In genomic region chr22:30305906-30306628, GRCh38 we compare ENCODE assay signal across 1 cellular context.
TF ChIP-seq lines count a peak whose summit lies in the region.

No MANE protein-coding gene starts in this region.

TF ChIP-seq in K562, 482 proteins besides CTCF, POLR2A, EP300 and RAD21 (continued from another document and continues in another):
- TF ChIP-seq ZFPM2 (CRISPR knock-in tag; IDR thresholded peaks at IDR 0.05) (no peak), ZBTB33 (CRISPR knock-in tag; IDR thresholded peaks at IDR 0.05) (no peak), RBM25 (IDR thresholded peaks at IDR 0.05; ENCODE audit: low read depth, low read length, severe bottlenecking) (peak; percentile 98), TBP (optimal IDR thresholded peaks at IDR 0.05; ENCODE audit: low read depth, low read length) (no peak), ZBTB1 (CRISPR knock-in tag; IDR thresholded peaks at IDR 0.05; ENCODE audit: borderline replicate concordance, low read depth) (no peak), POLR3A (IDR thresholded peaks at IDR 0.05; ENCODE audit: borderline replicate concordance, extremely low read depth, insufficient read depth, insufficient read length) (no peak), CBX2 (IDR thresholded peaks at IDR 0.05; ENCODE audit: insufficient read depth, low read length, poor library complexity, severe bottlenecking) (no peak), PURB (CRISPR knock-in tag; IDR thresholded peaks at IDR 0.05; ENCODE audit: low read depth) (no peak), ZNF707 (CRISPR knock-in tag; conservative IDR thresholded peaks at IDR 0.05) (no peak), BRD4 (IDR thresholded peaks at IDR 0.05) (no peak), TAF15 (IDR thresholded peaks at IDR 0.05; ENCODE audit: low read depth, low read length) (no peak), ILK (tag; IDR thresholded peaks at IDR 0.05; ENCODE audit: borderline replicate concordance, low read depth) (no peak), HMGN3 (IDR thresholded peaks at IDR 0.05; ENCODE audit: borderline replicate concordance, extremely low read depth, insufficient read length, low read depth, low read length) (no peak), BDP1 (IDR thresholded peaks at IDR 0.05; ENCODE audit: insufficient read depth, insufficient read length) (no peak), MYBL2 (IDR thresholded peaks at IDR 0.05; ENCODE audit: low read depth) (no peak; the same call in 1 of the 2 replicates), MYBL2 (CRISPR knock-in tag; IDR thresholded peaks at IDR 0.05; ENCODE audit: borderline replicate concordance) (no peak), PCBP1 (IDR thresholded peaks at IDR 0.05; ENCODE audit: low read depth, low read length, poor library complexity, severe bottlenecking) (no peak), FOSL1 (tag; conservative IDR thresholded peaks at IDR 0.05) (peak; percentile 32; the same call in 1 of the 2 replicates), ZC3H8 (IDR thresholded peaks at IDR 0.05) (no peak), ZNF75A (CRISPR knock-in tag; IDR thresholded peaks at IDR 0.05) (no peak), SMC3 (conservative IDR thresholded peaks at IDR 0.05; ENCODE audit: insufficient read depth, low read depth, low read length) (no peak), MXD1 (CRISPR knock-in tag; IDR thresholded peaks at IDR 0.05; ENCODE audit: borderline replicate concordance, poor library complexity, severe bottlenecking) (no peak), KLF10 (CRISPR knock-in tag; IDR thresholded peaks at IDR 0.05) (no peak), PTRF (tag; IDR thresholded peaks at IDR 0.05) (no peak), FOS (IDR thresholded peaks at IDR 0.05; ENCODE audit: extremely low read depth, insufficient read length) (no peak), BMI1 (IDR thresholded peaks at IDR 0.05; ENCODE audit: low read length) (no peak), TRIM28 (IDR thresholded peaks at IDR 0.05) (no peak), POLR3G (IDR thresholded peaks at IDR 0.05; ENCODE audit: extremely low read depth, insufficient read length, insufficient replicate concordance) (no peak), ZBTB9 (CRISPR knock-in tag; IDR thresholded peaks at IDR 0.05) (no peak), PHF21A (IDR thresholded peaks at IDR 0.05; ENCODE audit: borderline replicate concordance, low read depth) (no peak), ETS2 (tag; IDR thresholded peaks at IDR 0.05; ENCODE audit: borderline replicate concordance, poor library complexity, severe bottlenecking) (no peak), NR2C2 (CRISPR knock-in tag; IDR thresholded peaks at IDR 0.05) (no peak), NR2C2 (tag; IDR thresholded peaks at IDR 0.05) (no peak), HOXB6 (CRISPR knock-in tag; IDR thresholded peaks at IDR 0.05; ENCODE audit: borderline replicate concordance) (no peak), GATAD2B (IDR thresholded peaks at IDR 0.05; ENCODE audit: borderline replicate concordance) (no peak), NCOA1 (IDR thresholded peaks at IDR 0.05; ENCODE audit: low read depth) (no peak), SMARCA5 (IDR thresholded peaks at IDR 0.05) (peak; percentile 94), SMAD2 (IDR thresholded peaks at IDR 0.05; ENCODE audit: low read depth, low read length) (no peak), STAG1 (CRISPR knock-in tag; IDR thresholded peaks at IDR 0.05; ENCODE audit: borderline replicate concordance) (no peak), ZNF584 (CRISPR knock-in tag; IDR thresholded peaks at IDR 0.05; ENCODE audit: low read depth) (no peak), RNF219 (CRISPR knock-in tag; IDR thresholded peaks at IDR 0.05) (no peak), DDX20 (tag; IDR thresholded peaks at IDR 0.05; ENCODE audit: low read depth) (no peak), TBL1XR1 (IDR thresholded peaks at IDR 0.05; ENCODE audit: low read length in 2 of 2) (no peak), NCOA4 (IDR thresholded peaks at IDR 0.05; ENCODE audit: partially characterized antibody) (peak; percentile 28), ZNF24 (IDR thresholded peaks at IDR 0.05) (no peak), THAP7 (CRISPR knock-in tag; IDR thresholded peaks at IDR 0.05) (no peak), CBX1 (IDR thresholded peaks at IDR 0.05; ENCODE audit: low read depth) (no peak; the same call in 1 of the 2 replicates), ZNF512 (tag; IDR thresholded peaks at IDR 0.05) (no peak), ESRRA (IDR thresholded peaks at IDR 0.05; ENCODE audit: borderline replicate concordance, low read depth) (peak; percentile 92), TSC22D4 (tag; IDR thresholded peaks at IDR 0.05) (no peak), PATZ1 (CRISPR knock-in tag; IDR thresholded peaks at IDR 0.05; ENCODE audit: borderline replicate concordance) (no peak), HIVEP1 (CRISPR knock-in tag; IDR thresholded peaks at IDR 0.05) (no peak), MXI1 (IDR thresholded peaks at IDR 0.05; ENCODE audit: low read depth, low read length) (no peak), ETV5 (CRISPR knock-in tag; IDR thresholded peaks at IDR 0.05; ENCODE audit: low read depth) (no peak), CSDE1 (IDR thresholded peaks at IDR 0.05) (no peak), ERF (CRISPR knock-in tag; IDR thresholded peaks at IDR 0.05) (no peak), HES1 (IDR thresholded peaks at IDR 0.05; ENCODE audit: low read depth) (no peak), ZNF174 (CRISPR knock-in tag; IDR thresholded peaks at IDR 0.05) (no peak), NR2C1 (IDR thresholded peaks at IDR 0.05) (no peak), NR2C1 (tag; IDR thresholded peaks at IDR 0.05) (no peak), ZNF239 (CRISPR knock-in tag; IDR thresholded peaks at IDR 0.05) (no peak), IFI16 (CRISPR knock-in tag; IDR thresholded peaks at IDR 0.05) (no peak), CEBPG (CRISPR knock-in tag; IDR thresholded peaks at IDR 0.05) (no peak), CEBPG (tag; conservative IDR thresholded peaks at IDR 0.05 in 1 of 2, IDR thresholded peaks at IDR 0.05 in 1 of 2) (no peak), CAMTA2 (CRISPR knock-in tag; conservative IDR thresholded peaks at IDR 0.05) (no peak), POLR2B (IDR thresholded peaks at IDR 0.05; ENCODE audit: low read depth, partially characterized antibody) (no peak), ZNF639 (CRISPR knock-in tag; conservative IDR thresholded peaks at IDR 0.05 in 1 of 2, IDR thresholded peaks at IDR 0.05 in 1 of 2) (no peak), HMG20A (CRISPR knock-in tag; conservative IDR thresholded peaks at IDR 0.05) (no peak), SRF (CRISPR knock-in tag; IDR thresholded peaks at IDR 0.05) (no peak), NFE2 (IDR thresholded peaks at IDR 0.05; ENCODE audit: low read depth) (no peak), GABPB2 (CRISPR knock-in tag; conservative IDR thresholded peaks at IDR 0.05) (no peak), TCF15 (CRISPR knock-in tag; IDR thresholded peaks at IDR 0.05) (no peak), STAT5A (IDR thresholded peaks at IDR 0.05; ENCODE audit: borderline replicate concordance, low read length) (no peak), SMAD4 (CRISPR knock-in tag; conservative IDR thresholded peaks at IDR 0.05) (no peak), HDAC8 (tag; IDR thresholded peaks at IDR 0.05) (no peak)
